Comparison of ENCODE assay signal across 8 cellular contexts in the genomic region with DNA sequence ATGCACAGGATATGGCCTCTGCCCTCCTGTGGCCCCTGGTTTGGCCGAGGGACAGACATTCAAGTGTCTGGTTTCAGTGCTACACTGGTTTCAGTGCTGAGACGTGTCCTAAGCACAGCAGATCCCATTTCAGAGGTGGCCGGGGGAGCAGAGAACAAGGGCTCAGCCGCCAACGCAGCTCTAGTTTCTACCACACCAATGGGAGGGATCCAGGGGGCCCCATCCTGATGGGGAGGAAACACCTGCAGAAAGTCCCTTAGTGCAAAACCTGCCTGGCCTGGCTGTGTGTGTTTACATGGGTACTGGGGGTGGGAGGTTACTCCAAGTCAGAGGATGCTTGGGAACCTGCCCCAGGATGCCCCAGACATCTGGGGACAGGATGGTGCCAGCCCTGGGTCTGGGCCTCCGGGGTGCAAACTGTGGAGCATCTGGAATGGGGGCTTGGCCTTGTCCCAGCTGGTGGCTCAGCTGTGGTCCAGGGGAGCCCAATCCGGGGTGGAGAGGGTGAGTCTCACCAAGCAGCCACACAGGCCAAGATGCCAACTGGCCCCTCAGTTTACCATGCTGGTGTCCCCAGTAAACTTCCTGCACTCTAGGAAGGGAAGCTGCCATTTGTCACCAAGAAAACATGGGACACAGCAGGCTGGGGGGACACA. TPM values are rescaled to one million over a fixed set of nuclear protein-coding genes. Genes with fewer than 3 reads are reported as not detected.
DNase-seq lines count a peak whose midpoint lies in the region; ATAC-seq and TF ChIP-seq lines count a peak whose summit lies in the region.
"Not testable (repeated sequence)": the region's sequence is repeated elsewhere in the genome, so short reads cannot be mapped to it uniquely, and the experiment has no call there.

No MANE protein-coding gene starts in this region.

- H3K27me3 ChIP-seq in Peyer's patch, vagina: not testable (repeated sequence)

- ATAC-seq in GM19455 (IDR thresholded peaks at IDR 0.05; ENCODE audit: unreplicated experiment) (peak; percentile 75), HG02623 (IDR thresholded peaks at IDR 0.05; ENCODE audit: unreplicated experiment) (peak; percentile 66), HG03354 (IDR thresholded peaks at IDR 0.05; ENCODE audit: poor library complexity, severe bottlenecking, unreplicated experiment) (peak; percentile 74)

- H3K4me1 ChIP-seq in Peyer's patch = not testable (repeated sequence)
- peaks cover 14% of the 10 kb centered on the region for H3K4me1 ChIP-seq in vagina

- H3K4me3 ChIP-seq in Peyer's patch, vagina: not testable (repeated sequence)

- not testable (repeated sequence) for H3K27ac Mint-ChIP-seq in activated naive CD4-positive, alpha-beta T cell treated with anti-CD3 and anti-CD28 coated beads, Interleukin-2, amount 10 ng/mL, durations not matched to agents 7 days and 5 days

- H3K36me3 Mint-ChIP-seq in activated naive CD4-positive, alpha-beta T cell treated with anti-CD3 and anti-CD28 coated beads, Interleukin-2, amount 10 ng/mL, durations not matched to agents 7 days and 5 days = peaks cover 15% of the 10 kb centered on the region

- not testable (repeated sequence) for TF ChIP-seq POLR2A in Peyer's patch (IDR thresholded peaks at IDR 0.05); vagina (IDR thresholded peaks at IDR 0.05)

- H3K36me3 ChIP-seq in Peyer's patch (peaks cover 0 to 49% (median 0%) of the 10 kb centered on the region in 3 donors), vagina (peaks cover 0 to 41% of the 10 kb centered on the region in 2 donors)

- H3K27me3 Mint-ChIP-seq in activated naive CD4-positive, alpha-beta T cell treated with anti-CD3 and anti-CD28 coated beads, Interleukin-2, amount 10 ng/mL, durations not matched to agents 7 days and 5 days = not testable (repeated sequence)

- H3K27ac ChIP-seq in Peyer's patch = peak overlapping the region in 1 of 4 donors; percentile 25
- peak overlapping the region; percentile 33 for H3K27ac ChIP-seq in vagina

- intact Hi-C loops in vagina (cut with DNase I) = not testable (repeated sequence)

- not testable (repeated sequence) for TF ChIP-seq CTCF in GM13976 (IDR thresholded peaks at IDR 0.05; ENCODE audit: borderline replicate concordance, control extremely low read depth, extremely low read depth, insufficient read depth, missing control alignments); Peyer's patch (IDR thresholded peaks at IDR 0.05); vagina (IDR thresholded peaks at IDR 0.05)

- H3K4me1 Mint-ChIP-seq in activated naive CD4-positive, alpha-beta T cell treated with anti-CD3 and anti-CD28 coated beads, Interleukin-2, amount 10 ng/mL, durations not matched to agents 7 days and 5 days = peaks cover 38% of the 10 kb centered on the region

- in situ Hi-C loops in GM13976 (cut with MboI; ENCODE audit: low sequenced_read_pairs, unreplicated experiment) = not testable (repeated sequence)

- not testable (repeated sequence) for H3K4me3 Mint-ChIP-seq in activated naive CD4-positive, alpha-beta T cell treated with anti-CD3 and anti-CD28 coated beads, Interleukin-2, amount 10 ng/mL, durations not matched to agents 7 days and 5 days

- CTCF ChIA-PET in activated naive CD4-positive, alpha-beta T cell treated with anti-CD3 and anti-CD28 coated beads, Interleukin-2, amount 10 ng/mL, durations not matched to agents 7 days and 5 days (lab: Charles Lee) = interaction anchor here (1.1 to 2.3 kb wide), 2 partner anchors 10 to 12 kb away, joined by 4 to 6 read pairs; no protein-coding TSS in a partner anchor

- DNase-seq in GM13976 (ENCODE audit: low spot score) (peak; percentile 90), Peyer's patch (peak in 2 of 3 donors; percentile 60 to 70), lung microvascular endothelial cell (ENCODE audit: low read depth in 2 of 2) (peak; percentile 64 to 70)
- DNase-seq in activated naive CD4-positive, alpha-beta T cell treated with anti-CD3 and anti-CD28 coated beads, Interleukin-2, amount 10 ng/mL, durations not matched to agents 7 days and 5 days = peak; percentile 48
- DNase-seq in vagina (ENCODE audit: extremely low spot score in 2 of 2) = not testable (repeated sequence)

- H3K9me3 Mint-ChIP-seq in activated naive CD4-positive, alpha-beta T cell treated with anti-CD3 and anti-CD28 coated beads, Interleukin-2, amount 10 ng/mL, durations not matched to agents 7 days and 5 days = not testable (repeated sequence)

- H3K9me3 ChIP-seq in Peyer's patch, vagina: not testable (repeated sequence)

RNA-seq across cellular contexts. Expression of a gene that starts 8.3 kb away (rescaled TPM):
- total RNA-seq in Peyer's patch = 100 to 1,000 TPM; 112 to 385 (median 258) TPM
- 19.0 and 33.7 TPM in 2 replicates for total RNA-seq in lung microvascular endothelial cell
- 80.0 TPM for total RNA-seq in vagina

RNA-seq across cellular contexts. Expression of a gene that starts 49.5 kb away (rescaled TPM):
- total RNA-seq in Peyer's patch = 100 to 1,000 TPM in 1 of 4 donors, 10 to 100 TPM in 3; 45.4 to 130 (median 71.7) TPM
- 12.0 and 19.6 TPM in 2 replicates for total RNA-seq in lung microvascular endothelial cell
- total RNA-seq in vagina = 93.1 TPM
